Comparison of ENCODE assay signal across 7 cellular contexts in genomic region chr2:55112229-55113016, GRCh38.
DNase-seq lines count a peak whose midpoint lies in the region; ATAC-seq and TF ChIP-seq lines count a peak whose summit lies in the region.

No MANE protein-coding gene starts in this region.

- H3K27ac Mint-ChIP-seq in activated CD8-positive, alpha-beta memory T cell treated with anti-CD3 and anti-CD28 coated beads, Interleukin-2, amount 10 ng/mL, durations not matched to agents 7 days and 5 days = no peak overlapping the region

- H3K36me3 ChIP-seq in prostate gland = no peaks in the 10 kb centered on the region

- DNase-seq in KG1 (lab: John Stamatoyannopoulos, UW) (peak; percentile 34), Right ventricle myocardium inferior (ENCODE audit: missing footprints) (peak; percentile 92), prostate gland (ENCODE audit: low spot score) (no peak), amniotic stem cell (lab: John Stamatoyannopoulos, UW) (no peak)
- no peak for DNase-seq in activated CD8-positive, alpha-beta memory T cell treated with anti-CD3 and anti-CD28 coated beads, Interleukin-2, amount 10 ng/mL, durations not matched to agents 7 days and 5 days

- H3K36me3 Mint-ChIP-seq in activated CD8-positive, alpha-beta memory T cell treated with anti-CD3 and anti-CD28 coated beads, Interleukin-2, amount 10 ng/mL, durations not matched to agents 7 days and 5 days = no peaks in the 10 kb centered on the region

- H3K27me3 Mint-ChIP-seq in activated CD8-positive, alpha-beta memory T cell treated with anti-CD3 and anti-CD28 coated beads, Interleukin-2, amount 10 ng/mL, durations not matched to agents 7 days and 5 days = no peaks in the 10 kb centered on the region

- no peak for TF ChIP-seq POLR2A in prostate gland (IDR thresholded peaks at IDR 0.05)

- intact Hi-C loops in Right ventricle myocardium inferior (cut with DNase I) (loop anchor here (5.0 kb wide), 1 partner anchor 65 kb away; no protein-coding TSS in a partner anchor), prostate gland (cut with DNase I) (loop anchor here (5.0 kb wide), 1 partner anchor 60 kb away; the partner anchor contains the start of gene RTN4)

- H3K27ac ChIP-seq in prostate gland = peak overlapping the region; percentile 13 to 52

- no peak overlapping the region for H3K4me3 Mint-ChIP-seq in activated CD8-positive, alpha-beta memory T cell treated with anti-CD3 and anti-CD28 coated beads, Interleukin-2, amount 10 ng/mL, durations not matched to agents 7 days and 5 days

- H3K4me1 ChIP-seq in prostate gland (replicated peaks) = no peaks in the 10 kb centered on the region

- H3K4me3 ChIP-seq in prostate gland = no peak overlapping the region

- no peaks in the 10 kb centered on the region for H3K27me3 ChIP-seq in prostate gland (replicated peaks; ENCODE audit: insufficient read depth)

- CTCF ChIA-PET in activated CD8-positive, alpha-beta memory T cell treated with anti-CD3 and anti-CD28 coated beads, Interleukin-2, amount 10 ng/mL, durations not matched to agents 7 days and 5 days (lab: Charles Lee) = interaction anchor here (1.4 kb wide), 1 partner anchor 15 kb away, joined by 3 read pairs; no protein-coding TSS in a partner anchor

- H3K9me3 ChIP-seq in prostate gland = no peaks in the 10 kb centered on the region

- no peaks in the 10 kb centered on the region for H3K9me3 Mint-ChIP-seq in activated CD8-positive, alpha-beta memory T cell treated with anti-CD3 and anti-CD28 coated beads, Interleukin-2, amount 10 ng/mL, durations not matched to agents 7 days and 5 days (ENCODE audit: low read depth)

- WGBS in prostate gland = 61% methylated on average over 13 of the region's 13 CpGs

- ATAC-seq in SK-N-SH treated with all-trans-retinoic acid at 6 μM for 48 hours (peak; percentile 2), Right ventricle myocardium inferior (peak; percentile 95), HG02884 (IDR thresholded peaks at IDR 0.05; ENCODE audit: unreplicated experiment) (no peak)
- ATAC-seq in activated CD8-positive, alpha-beta memory T cell treated with anti-CD3 and anti-CD28 coated beads, Interleukin-2, amount 10 ng/mL, durations not matched to agents 7 days and 5 days = no peak

- peaks cover 2% of the 10 kb centered on the region for H3K4me1 Mint-ChIP-seq in activated CD8-positive, alpha-beta memory T cell treated with anti-CD3 and anti-CD28 coated beads, Interleukin-2, amount 10 ng/mL, durations not matched to agents 7 days and 5 days

- TF ChIP-seq CTCF in prostate gland (IDR thresholded peaks at IDR 0.05) = no peak

TF ChIP-seq in SK-N-SH treated with all-trans-retinoic acid at 6 μM for 48 hours, 23 proteins besides CTCF, POLR2A, EP300 and RAD21:
- TF ChIP-seq, protein P1, sequence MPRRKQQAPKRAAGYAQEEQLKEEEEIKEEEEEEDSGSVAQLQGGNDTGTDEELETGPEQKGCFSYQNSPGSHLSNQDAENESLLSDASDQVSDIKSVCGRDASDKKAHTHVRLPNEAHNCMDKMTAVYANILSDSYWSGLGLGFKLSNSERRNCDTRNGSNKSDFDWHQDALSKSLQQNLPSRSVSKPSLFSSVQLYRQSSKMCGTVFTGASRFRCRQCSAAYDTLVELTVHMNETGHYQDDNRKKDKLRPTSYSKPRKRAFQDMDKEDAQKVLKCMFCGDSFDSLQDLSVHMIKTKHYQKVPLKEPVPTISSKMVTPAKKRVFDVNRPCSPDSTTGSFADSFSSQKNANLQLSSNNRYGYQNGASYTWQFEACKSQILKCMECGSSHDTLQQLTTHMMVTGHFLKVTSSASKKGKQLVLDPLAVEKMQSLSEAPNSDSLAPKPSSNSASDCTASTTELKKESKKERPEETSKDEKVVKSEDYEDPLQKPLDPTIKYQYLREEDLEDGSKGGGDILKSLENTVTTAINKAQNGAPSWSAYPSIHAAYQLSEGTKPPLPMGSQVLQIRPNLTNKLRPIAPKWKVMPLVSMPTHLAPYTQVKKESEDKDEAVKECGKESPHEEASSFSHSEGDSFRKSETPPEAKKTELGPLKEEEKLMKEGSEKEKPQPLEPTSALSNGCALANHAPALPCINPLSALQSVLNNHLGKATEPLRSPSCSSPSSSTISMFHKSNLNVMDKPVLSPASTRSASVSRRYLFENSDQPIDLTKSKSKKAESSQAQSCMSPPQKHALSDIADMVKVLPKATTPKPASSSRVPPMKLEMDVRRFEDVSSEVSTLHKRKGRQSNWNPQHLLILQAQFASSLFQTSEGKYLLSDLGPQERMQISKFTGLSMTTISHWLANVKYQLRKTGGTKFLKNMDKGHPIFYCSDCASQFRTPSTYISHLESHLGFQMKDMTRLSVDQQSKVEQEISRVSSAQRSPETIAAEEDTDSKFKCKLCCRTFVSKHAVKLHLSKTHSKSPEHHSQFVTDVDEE (CRISPR knock-in tag; IDR thresholded peaks at IDR 0.05) = no peak
- TF ChIP-seq GLIS3 (CRISPR knock-in tag; IDR thresholded peaks at IDR 0.05) (no peak), ZC3H10 (CRISPR knock-in tag; IDR thresholded peaks at IDR 0.05) (no peak), ZNF8 (CRISPR knock-in tag; IDR thresholded peaks at IDR 0.05) (no peak), ZFP3 (CRISPR knock-in tag; IDR thresholded peaks at IDR 0.05) (no peak), TCF4 (CRISPR knock-in tag; IDR thresholded peaks at IDR 0.05; ENCODE audit: borderline replicate concordance) (no peak), OSR1 (CRISPR knock-in tag; IDR thresholded peaks at IDR 0.05) (no peak), TOX (CRISPR knock-in tag; IDR thresholded peaks at IDR 0.05; ENCODE audit: borderline replicate concordance) (no peak), CSRNP3 (CRISPR knock-in tag; IDR thresholded peaks at IDR 0.05) (no peak), CREB5 (CRISPR knock-in tag; IDR thresholded peaks at IDR 0.05; ENCODE audit: low read depth) (no peak), CSDC2 (CRISPR knock-in tag; IDR thresholded peaks at IDR 0.05) (no peak), ZFP30 (CRISPR knock-in tag; IDR thresholded peaks at IDR 0.05) (no peak), BACH2 (CRISPR knock-in tag; IDR thresholded peaks at IDR 0.05; ENCODE audit: borderline replicate concordance) (no peak)
- TF ChIP-seq, protein P2, sequence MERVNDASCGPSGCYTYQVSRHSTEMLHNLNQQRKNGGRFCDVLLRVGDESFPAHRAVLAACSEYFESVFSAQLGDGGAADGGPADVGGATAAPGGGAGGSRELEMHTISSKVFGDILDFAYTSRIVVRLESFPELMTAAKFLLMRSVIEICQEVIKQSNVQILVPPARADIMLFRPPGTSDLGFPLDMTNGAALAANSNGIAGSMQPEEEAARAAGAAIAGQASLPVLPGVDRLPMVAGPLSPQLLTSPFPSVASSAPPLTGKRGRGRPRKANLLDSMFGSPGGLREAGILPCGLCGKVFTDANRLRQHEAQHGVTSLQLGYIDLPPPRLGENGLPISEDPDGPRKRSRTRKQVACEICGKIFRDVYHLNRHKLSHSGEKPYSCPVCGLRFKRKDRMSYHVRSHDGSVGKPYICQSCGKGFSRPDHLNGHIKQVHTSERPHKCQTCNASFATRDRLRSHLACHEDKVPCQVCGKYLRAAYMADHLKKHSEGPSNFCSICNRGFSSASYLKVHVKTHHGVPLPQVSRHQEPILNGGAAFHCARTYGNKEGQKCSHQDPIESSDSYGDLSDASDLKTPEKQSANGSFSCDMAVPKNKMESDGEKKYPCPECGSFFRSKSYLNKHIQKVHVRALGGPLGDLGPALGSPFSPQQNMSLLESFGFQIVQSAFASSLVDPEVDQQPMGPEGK (CRISPR knock-in tag; IDR thresholded peaks at IDR 0.05; ENCODE audit: borderline replicate concordance) = no peak
- TF ChIP-seq, protein P3, sequence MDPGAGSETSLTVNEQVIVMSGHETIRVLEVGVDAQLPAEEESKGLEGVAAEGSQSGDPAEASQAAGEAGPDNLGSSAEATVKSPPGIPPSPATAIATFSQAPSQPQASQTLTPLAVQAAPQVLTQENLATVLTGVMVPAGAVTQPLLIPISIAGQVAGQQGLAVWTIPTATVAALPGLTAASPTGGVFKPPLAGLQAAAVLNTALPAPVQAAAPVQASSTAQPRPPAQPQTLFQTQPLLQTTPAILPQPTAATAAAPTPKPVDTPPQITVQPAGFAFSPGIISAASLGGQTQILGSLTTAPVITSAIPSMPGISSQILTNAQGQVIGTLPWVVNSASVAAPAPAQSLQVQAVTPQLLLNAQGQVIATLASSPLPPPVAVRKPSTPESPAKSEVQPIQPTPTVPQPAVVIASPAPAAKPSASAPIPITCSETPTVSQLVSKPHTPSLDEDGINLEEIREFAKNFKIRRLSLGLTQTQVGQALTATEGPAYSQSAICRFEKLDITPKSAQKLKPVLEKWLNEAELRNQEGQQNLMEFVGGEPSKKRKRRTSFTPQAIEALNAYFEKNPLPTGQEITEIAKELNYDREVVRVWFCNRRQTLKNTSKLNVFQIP (CRISPR knock-in tag; IDR thresholded peaks at IDR 0.05; ENCODE audit: borderline replicate concordance, low read depth) = no peak

Comparison
In these comparisons a context has a peak if more than half of its experiments do, and no peak if none do; other contexts are left out.
1. DNase-seq: peak in KG1 (single experiment) and Right ventricle myocardium inferior (single experiment); none in prostate gland (single experiment), amniotic stem cell (single experiment) and activated CD8-positive, alpha-beta memory T cell treated with anti-CD3 and anti-CD28 coated beads, Interleukin-2, amount 10 ng/mL, durations not matched to agents 7 days and 5 days (single experiment).
2. ATAC-seq: peak in SK-N-SH treated with all-trans-retinoic acid at 6 μM for 48 hours (single experiment) and Right ventricle myocardium inferior (single experiment); none in activated CD8-positive, alpha-beta memory T cell treated with anti-CD3 and anti-CD28 coated beads, Interleukin-2, amount 10 ng/mL, durations not matched to agents 7 days and 5 days (single experiment) and HG02884 (single experiment).